8 cellular contexts compared by ENCODE assay signal in genomic region chr13:21603531-21604448, GRCh38. TPM values are rescaled to one million over a fixed set of nuclear protein-coding genes. Genes with fewer than 3 reads are reported as not detected.
A peak's percentile ranks its signal among the peaks of the same experiment; 100 is the strongest.
DNase-seq lines count a peak whose midpoint lies in the region; ATAC-seq and TF ChIP-seq lines count a peak whose summit lies in the region.

Gene MICU2 (minus strand): TSS chr13:21604170. CDS start chr13:21604148, 22 bp downstream.

- peak within 1 kb of the TSS; percentile 71 for H3K4me3 ChIP-seq in mucosa of descending colon

- no peaks in the 10 kb centered on the region for H3K9me3 ChIP-seq in mucosa of descending colon

- peak; percentile 95 for DNase-seq in DMS 273 (lab: John Stamatoyannopoulos, UW; ENCODE audit: unreplicated experiment)
- peak; percentile 91 for DNase-seq in HuH-7.5 (ENCODE audit: low spot score)
- DNase-seq in OCI-M2 (lab: John Stamatoyannopoulos, UW; ENCODE audit: unreplicated experiment): peak; percentile 58
- peak; percentile 93 for DNase-seq in activated T-cell treated with anti-CD3 and anti-CD28 coated beads for 48 hours (ENCODE audit: low read depth)
- peak; percentile 72 for DNase-seq in epithelial cell of prostate (ENCODE audit: low read depth, low spot score)
- peak; percentile 96 to 97 (median 97) for DNase-seq in mucosa of descending colon
- peak; percentile 92 for DNase-seq in stimulated activated CD8-positive, alpha-beta memory T cell treated with anti-CD3 and anti-CD28 coated beads, Interleukin-4, amount 100 ng/mL, for 24 hours (ENCODE audit: low read depth)

- ATAC-seq in GM21526 (IDR thresholded peaks at IDR 0.05; ENCODE audit: low FRiP score, unreplicated experiment) (peak; percentile 94), mucosa of descending colon (peak; percentile 99)

- H3K27ac ChIP-seq in epithelial cell of prostate: peak within 1 kb of the TSS; percentile 87

- TF ChIP-seq CTCF in mucosa of descending colon (IDR thresholded peaks at IDR 0.05): peak; percentile 13

- intact Hi-C loops in mucosa of descending colon (cut with DNase I, micrococcal nuclease): no loop called here

- H3K4me1 ChIP-seq in mucosa of descending colon (ENCODE audit: low read depth): peaks cover 11% of the 10 kb centered on the region

- H3K36me3 ChIP-seq in mucosa of descending colon (ENCODE audit: low read depth): no peaks in the 10 kb centered on the region

RNA-seq across cellular contexts. Expression of gene MICU2, which starts in this region (rescaled TPM):
- total RNA-seq in mucosa of descending colon: 10 to 100 TPM; 34.4 to 47.5 (median 47.2) TPM

Comparison
In these comparisons a context has a peak if more than half of its experiments do, and no peak if none do; other contexts are left out.
1. Peak in every context shown above with its lines: DNase-seq, ATAC-seq, H3K4me3 ChIP-seq and H3K27ac ChIP-seq.